Comparison of ENCODE assay signal across 12 cellular contexts in genomic region chr17:76840443-76840767, GRCh38. TPM values are rescaled to one million over a fixed set of nuclear protein-coding genes. Genes with fewer than 3 reads are reported as not detected.
A peak's percentile ranks its signal among the peaks of the same experiment; 100 is the strongest.
DNase-seq lines count a peak whose midpoint lies in the region; ATAC-seq, FAIRE-seq and TF ChIP-seq lines count a peak whose summit lies in the region.
"Had no signal": no experiment of that assay in that cellular context is flagged by ENCODE, and none has a peak within 500 bp of the region (broad histone marks: within the 10 kb centered on the region; RNA-seq: fewer than 3 reads in every experiment).

No MANE protein-coding gene starts in this region.

- CTCF ChIA-PET in OCI-LY7 (lab: Charles Lee; ENCODE audit: unreplicated experiment), result interaction anchor here (0.6 kb wide), 1 partner anchor 572 kb away, joined by 4 read pairs; no protein-coding TSS in a partner anchor
- CTCF ChIA-PET in H1 (lab: Charles Lee; ENCODE audit: partially characterized antibody), result interaction anchor here (0.9 to 1.5 kb wide), 3 partner anchors 20 to 216 kb away, joined by 3 read pairs; no protein-coding TSS in a partner anchor
- CTCF ChIA-PET in activated CD4-positive, alpha-beta T cell treated with anti-CD3 and anti-CD28 coated beads for 36 hours (lab: Charles Lee), result no interaction called here

- H3K56ac ChIP-seq in H1 (replicated peaks; ENCODE audit: insufficient read length, low read depth, low read length), result no peak overlapping the region

- no peak overlapping the region for H2BK15ac ChIP-seq in H1 (ENCODE audit: low read length)
- no peak overlapping the region for H2BK15ac ChIP-seq in mesenchymal stem cell (ENCODE audit: low read depth, poor library complexity, severe bottlenecking)

- no peaks in the 10 kb centered on the region for H3K9me3 Mint-ChIP-seq in activated T-cell treated with anti-CD3 and anti-CD28 coated beads, Interleukin-2, amount 50 U/mL, for 72 hours
- no peaks in the 10 kb centered on the region for H3K9me3 Mint-ChIP-seq in activated CD4-positive, alpha-beta T cell treated with anti-CD3 and anti-CD28 coated beads for 36 hours (ENCODE audit: low read depth)

- H2BK120ac ChIP-seq in H1 (replicated peaks; ENCODE audit: low read depth, low read length), result no peak overlapping the region
- no peak overlapping the region for H2BK120ac ChIP-seq in mesenchymal stem cell (ENCODE audit: low read depth, low read length)

- peaks cover 14% of the 10 kb centered on the region; the same call in 1 of the 2 replicates for H3K23me2 ChIP-seq in H1 (ENCODE audit: low read depth, low read length)

- no peak overlapping the region for H3K14ac ChIP-seq in H1 (ENCODE audit: insufficient read length)
- H3K14ac ChIP-seq in mesenchymal stem cell (ENCODE audit: low read length in 2 of 2), result no peak overlapping the region

- peak overlapping the region; percentile 33 to 47 for H3K4me3 Mint-ChIP-seq in activated T-cell treated with anti-CD3 and anti-CD28 coated beads, Interleukin-2, amount 50 U/mL, for 72 hours
- no peak overlapping the region for H3K4me3 Mint-ChIP-seq in activated CD4-positive, alpha-beta T cell treated with anti-CD3 and anti-CD28 coated beads for 36 hours

- no peaks in the 10 kb centered on the region; the same call in 1 of the 2 replicates for H3K9me3 ChIP-seq in OCI-LY7 (ENCODE audit: low read length)
- no peaks in the 10 kb centered on the region for H3K9me3 ChIP-seq in H1 (ENCODE audit: insufficient read depth in 2 of 2, low read depth in 1 of 2, low read length in 1 of 2)
- no peaks in the 10 kb centered on the region for H3K9me3 ChIP-seq in mesenchymal stem cell (ENCODE audit: control insufficient read depth, low read length)
- H3K9me3 ChIP-seq: ascending aorta, prostate gland, SJCRH30, uterus had no signal

- no peak for FAIRE-seq in H1 (lab: Jason Lieb, UNC)

- H3K27me3 ChIP-seq in H1 (replicated peaks in 1 of 4; ENCODE audit: control insufficient read depth in 3 of 4, extremely low read depth in 1 of 4, insufficient read depth in 3 of 4, low read length in 3 of 4), result peaks cover 0 to 12% (median 10%) of the 10 kb centered on the region in 4 experiments; a peak in 5 of 7 replicates
- H3K27me3 ChIP-seq in mesenchymal stem cell (ENCODE audit: control insufficient read depth in 1 of 2, insufficient read depth in 1 of 2, low read length in 2 of 2), result peaks cover 54 to 56% of the 10 kb centered on the region in 2 experiments
- H3K27me3 ChIP-seq: ascending aorta had no signal

- H2BK20ac ChIP-seq in H1 (ENCODE audit: low read length), result peak overlapping the region; percentile 61; the same call in 1 of the 2 replicates

- H3K36me3 ChIP-seq in OCI-LY7 (ENCODE audit: insufficient read depth, low read length) (no peaks in the 10 kb centered on the region), H1 (ENCODE audit: control insufficient read depth in 2 of 4, insufficient read depth in 4 of 4, low read length in 3 of 4) (no peaks in the 10 kb centered on the region), mesenchymal stem cell (ENCODE audit: control insufficient read depth in 1 of 2, insufficient read depth in 2 of 2, low read depth in 1 of 2, low read length in 2 of 2) (no peaks in the 10 kb centered on the region)
- H3K36me3 ChIP-seq: ascending aorta, prostate gland, SJCRH30, uterus had no signal

- intact Hi-C loops in OCI-LY7 (cut with micrococcal nuclease; ENCODE audit: unreplicated experiment) (loop anchor here (5.0 to 10.0 kb wide), 2 partner anchors 302 to 604 kb away; partner anchors contain the start of gene SEC14L1), sciatic nerve (cut with DNase I) (no loop called here)
- intact Hi-C loops in activated CD4-positive, alpha-beta T cell treated with anti-CD3 and anti-CD28 coated beads for 36 hours (cut with DNase I, micrococcal nuclease), result no loop called here

- H3K27ac Mint-ChIP-seq in activated T-cell treated with anti-CD3 and anti-CD28 coated beads, Interleukin-2, amount 50 U/mL, for 72 hours, result no peak overlapping the region
- H3K27ac Mint-ChIP-seq in activated CD4-positive, alpha-beta T cell treated with anti-CD3 and anti-CD28 coated beads for 36 hours, result no peak overlapping the region

- TF ChIP-seq EP300 in H1 (IDR thresholded peaks at IDR 0.05; ENCODE audit: borderline replicate concordance in 1 of 2, low read depth in 2 of 2, low read length in 2 of 2), result no peak

- H2AFZ ChIP-seq in OCI-LY7 (ENCODE audit: low read length) (peak overlapping the region; percentile 59; the same call in 1 of the 2 replicates), H1 (ENCODE audit: low read length) (peak overlapping the region; percentile 43; the same call in 1 of the 2 replicates), mesenchymal stem cell (ENCODE audit: low read depth, low read length) (no peak overlapping the region)

- H2BK5ac ChIP-seq in H1 (ENCODE audit: low read depth, low read length) (peak overlapping the region; percentile 92; the same call in 1 of the 2 replicates), mesenchymal stem cell (ENCODE audit: low read depth, low read length, poor library complexity, severe bottlenecking) (no peak overlapping the region)

- no peak for ATAC-seq in activated T-cell treated with anti-CD3 and anti-CD28 coated beads, Interleukin-2, amount 50 U/mL, for 72 hours (replicated peaks in 1 of 2)
- ATAC-seq in sciatic nerve, result peak; percentile 17
- ATAC-seq in activated CD4-positive, alpha-beta T cell treated with anti-CD3 and anti-CD28 coated beads for 36 hours, result no peak

- H3K9me2 ChIP-seq in OCI-LY7 (ENCODE audit: insufficient read depth, low read length), result no peaks in the 10 kb centered on the region

- H3K27me3 Mint-ChIP-seq in activated T-cell treated with anti-CD3 and anti-CD28 coated beads, Interleukin-2, amount 50 U/mL, for 72 hours (ENCODE audit: low read depth), result peaks cover 57% of the 10 kb centered on the region
- H3K27me3 Mint-ChIP-seq in activated CD4-positive, alpha-beta T cell treated with anti-CD3 and anti-CD28 coated beads for 36 hours, result peaks cover 38% of the 10 kb centered on the region

- no peak for DNase-seq in activated T-cell treated with anti-CD3 and anti-CD28 coated beads, Interleukin-2, amount 50 U/mL, for 72 hours
- DNase-seq in activated T-cell treated with anti-CD3 and anti-CD28 coated beads, Interleukin-2, amount 50 U/mL, for 1 hour, result no peak
- DNase-seq in OCI-LY7 (ENCODE audit: low spot score) (peak; percentile 58), H1 (ENCODE audit: low read depth in 1 of 2, low spot score in 2 of 2) (peak in 1 of 2 experiments; percentile 59), sciatic nerve (ENCODE audit: low spot score) (no peak), AG08395 (ENCODE audit: low spot score) (no peak), mesenchymal stem cell (no peak)
- DNase-seq in activated CD4-positive, alpha-beta T cell treated with anti-CD3 and anti-CD28 coated beads for 36 hours, result no peak

- no peaks in the 10 kb centered on the region for H3K36me3 Mint-ChIP-seq in activated T-cell treated with anti-CD3 and anti-CD28 coated beads, Interleukin-2, amount 50 U/mL, for 72 hours (ENCODE audit: insufficient read depth in 2 of 2)
- H3K36me3 Mint-ChIP-seq in activated CD4-positive, alpha-beta T cell treated with anti-CD3 and anti-CD28 coated beads for 36 hours (ENCODE audit: low read depth), result no peaks in the 10 kb centered on the region

- H3K27ac ChIP-seq in OCI-LY7 (ENCODE audit: low read depth, low read length, poor library complexity, severe bottlenecking) (peak overlapping the region; percentile 93), H1 (ENCODE audit: low read depth, low read length) (no peak overlapping the region), mesenchymal stem cell (ENCODE audit: low read length, poor library complexity, severe bottlenecking) (no peak overlapping the region)
- H3K27ac ChIP-seq: ascending aorta, prostate gland, SJCRH30, uterus had no signal

- H3K9ac ChIP-seq in H1 (replicated peaks in 1 of 4; ENCODE audit: extremely low read depth in 1 of 4, low read depth in 3 of 4, low read length in 3 of 4), result peak overlapping the region in 1 of 4 experiments; percentile 28; a peak in 2 of 7 replicates
- no peak overlapping the region for H3K9ac ChIP-seq in mesenchymal stem cell (ENCODE audit: low read length)

- no peaks in the 10 kb centered on the region for H3K79me1 ChIP-seq in H1 (ENCODE audit: low read depth, low read length)
- H3K79me1 ChIP-seq in mesenchymal stem cell (replicated peaks; ENCODE audit: low read length, poor library complexity, severe bottlenecking), result no peaks in the 10 kb centered on the region

- no peak overlapping the region for H4K5ac ChIP-seq in H1 (ENCODE audit: insufficient read length, low read depth, low read length)

- H4K20me1 ChIP-seq in OCI-LY7 (ENCODE audit: insufficient read depth, low read length) (no peaks in the 10 kb centered on the region), H1 (replicated peaks in 1 of 2; ENCODE audit: control insufficient read depth in 1 of 2, insufficient read depth in 2 of 2, low read length in 2 of 2) (no peaks in the 10 kb centered on the region)

- no peak for TF ChIP-seq POLR2A in H1 (IDR thresholded peaks at IDR 0.05; ENCODE audit: control extremely low read depth in 1 of 2, low read depth in 2 of 2, low read length in 2 of 2)

- BruUV-seq in OCI-LY7 (replicated peaks; lab: Mats Ljungman, UMichigan), result no TSS peak

- H3K79me2 ChIP-seq in OCI-LY7 (ENCODE audit: insufficient read depth, low read depth, low read length) (no peaks in the 10 kb centered on the region), H1 (ENCODE audit: control insufficient read depth in 1 of 2, insufficient read depth in 2 of 2, low read length in 2 of 2) (no peaks in the 10 kb centered on the region)

- peak overlapping the region; percentile 79 for H3K4me2 ChIP-seq in OCI-LY7 (ENCODE audit: low read length)
- H3K4me2 ChIP-seq in H1 (ENCODE audit: insufficient read depth in 1 of 2, low read depth in 2 of 2, low read length in 2 of 2), result peak overlapping the region; percentile 86 to 93
- H3K4me2 ChIP-seq in mesenchymal stem cell (ENCODE audit: low read length, poor library complexity, severe bottlenecking), result no peak overlapping the region

- no peak for TF ChIP-seq CTCF in OCI-LY7 (conservative IDR thresholded peaks at IDR 0.05; ENCODE audit: low read length)
- TF ChIP-seq CTCF in H1 (IDR thresholded peaks at IDR 0.05; ENCODE audit: control extremely low read depth in 1 of 3, insufficient read depth in 1 of 3, low read depth in 1 of 3, low read length in 3 of 3), result no peak

- no peak overlapping the region for H3K23ac ChIP-seq in H1 (ENCODE audit: insufficient read length)
- no peak overlapping the region for H3K23ac ChIP-seq in mesenchymal stem cell (ENCODE audit: low read length in 2 of 2)

- H3K18ac ChIP-seq in H1 (ENCODE audit: extremely low read depth, low read length), result peak overlapping the region; percentile 84
- H3K18ac ChIP-seq in mesenchymal stem cell (ENCODE audit: low read depth in 1 of 2, low read length in 2 of 2), result no peak overlapping the region

- TF ChIP-seq RAD21 in H1 (IDR thresholded peaks at IDR 0.05 in 1 of 2, conservative IDR thresholded peaks at IDR 0.05 in 1 of 2; ENCODE audit: low read depth in 2 of 2, low read length in 2 of 2), result no peak

- H2AK5ac ChIP-seq in H1 (ENCODE audit: low read depth, low read length) (peak overlapping the region; percentile 45; the same call in 1 of the 2 replicates), mesenchymal stem cell (ENCODE audit: low read length, severe bottlenecking) (no peak overlapping the region)

- peak overlapping the region; percentile 62 for H3K4me3 ChIP-seq in OCI-LY7 (ENCODE audit: low read depth, low read length, poor library complexity, severe bottlenecking)
- H3K4me3 ChIP-seq in H1 (ENCODE audit: extremely low read depth in 1 of 4, insufficient read depth in 2 of 4, low read depth in 3 of 4, low read length in 4 of 4), result peak overlapping the region; percentile 3 to 62 (median 25); a peak in 5 of 8 replicates
- no peak overlapping the region for H3K4me3 ChIP-seq in mesenchymal stem cell (ENCODE audit: insufficient read depth in 1 of 2, low read depth in 1 of 2, low read length in 2 of 2)
- H3K4me3 ChIP-seq: prostate gland, SJCRH30, uterus had no signal

- POLR2A ChIA-PET in OCI-LY7 (lab: Charles Lee) (interaction anchor here (1.3 kb wide), 1 partner anchor 22 kb away, joined by 3 read pairs; no protein-coding TSS in a partner anchor), H1 (lab: Charles Lee; ENCODE audit: partially characterized antibody) (no interaction called here)
- POLR2A ChIA-PET in activated CD4-positive, alpha-beta T cell treated with anti-CD3 and anti-CD28 coated beads for 36 hours (lab: Charles Lee), result no interaction called here

- H4K8ac ChIP-seq in H1 (ENCODE audit: extremely low read depth, insufficient read depth, low read length), result no peak overlapping the region
- H4K8ac ChIP-seq in mesenchymal stem cell (ENCODE audit: low read length), result no peak overlapping the region

- H4K91ac ChIP-seq in H1 (replicated peaks; ENCODE audit: insufficient read length, low read length) (peak overlapping the region; percentile 82), mesenchymal stem cell (ENCODE audit: low read length) (no peak overlapping the region)

- H3K4ac ChIP-seq in H1 (replicated peaks; ENCODE audit: insufficient read length, low read depth, low read length) (no peak overlapping the region), mesenchymal stem cell (ENCODE audit: low read depth in 1 of 2, low read length in 2 of 2) (no peak overlapping the region)

- H3K4me1 Mint-ChIP-seq in activated T-cell treated with anti-CD3 and anti-CD28 coated beads, Interleukin-2, amount 50 U/mL, for 72 hours (ENCODE audit: low read depth), result peaks cover 19% of the 10 kb centered on the region
- peaks cover 8% of the 10 kb centered on the region for H3K4me1 Mint-ChIP-seq in activated CD4-positive, alpha-beta T cell treated with anti-CD3 and anti-CD28 coated beads for 36 hours

- peak overlapping the region; percentile 84; the same call in 1 of the 2 replicates for H2BK12ac ChIP-seq in H1 (ENCODE audit: low read depth, low read length)
- H2BK12ac ChIP-seq in mesenchymal stem cell (ENCODE audit: low read length in 2 of 2), result no peak overlapping the region

- 7% methylated on average over 3 of the region's 3 CpGs; no CpG with 5 or more reads in 1 of the 2 experiments for WGBS in H1 (ENCODE audit: extremely low coverage in 1 of 2, insufficient coverage in 1 of 2, insufficient read length in 1 of 2, insufficient replicate concordance in 2 of 2, low coverage in 1 of 2, low lambda C conversion rate in 2 of 2, missing lambda C conversion rate in 1 of 2), 2 experiments
- 4% methylated on average over 3 of the region's 3 CpGs for WGBS in mesenchymal stem cell

- H3K4me1 ChIP-seq in OCI-LY7 (ENCODE audit: insufficient read depth, low read length, poor library complexity, severe bottlenecking), result peaks cover 75% of the 10 kb centered on the region
- H3K4me1 ChIP-seq in H1 (replicated peaks in 1 of 4; ENCODE audit: control insufficient read depth in 3 of 4, insufficient read depth in 4 of 4, low read length in 3 of 4), result peaks cover 3 to 23% (median 10%) of the 10 kb centered on the region in 4 experiments
- H3K4me1 ChIP-seq in mesenchymal stem cell (ENCODE audit: control insufficient read depth, insufficient read depth, low read depth, low read length), result peaks cover 2% of the 10 kb centered on the region
- H3K4me1 ChIP-seq: prostate gland, SJCRH30, uterus had no signal

RNA-seq across cellular contexts. Expression of gene MGAT5B, which starts 27.8 kb away (rescaled TPM):
- 1 to 10 TPM in 1 of 2 donors, under 1 TPM in 1; 0.28 to 1.4 TPM for total RNA-seq in activated T-cell treated with anti-CD3 and anti-CD28 coated beads, Interleukin-2, amount 50 U/mL, for 72 hours
- total RNA-seq in OCI-LY7 (2014; rRNA removed; shearing (Covaris generic)), result 1.3 and 2.5 TPM in 2 replicates
- 1.4 and 2.3 TPM in 2 replicates for total RNA-seq in OCI-LY7 (2022)
- total RNA-seq in H1 (2021; fragmentation: NEBNext Ultra II Directional; extraction: Animal tissue kit (Norgen Biotek cat#: 25700)), result 8.2 and 9.3 TPM in 2 replicates
- 7.9 and 12.7 TPM in 2 replicates for polyA plus RNA-seq in H1 (2011; rRNA removed)
- 5.2 TPM for polyA plus RNA-seq in H1 (2011; cell fraction: cytosol; rRNA removed)
- 21.5 TPM for polyA plus RNA-seq in H1 (2011; cell fraction: nucleus; rRNA removed)
- polyA plus RNA-seq in H1 (2012, experiment 1 of 2), result 5.2 to 9.6 TPM (median 8.1 TPM) in 4 replicates
- 5.1 TPM for polyA plus RNA-seq in H1 (2012, experiment 2 of 2)
- 7.4 TPM for polyA plus RNA-seq in H1 (2013, experiment 1 of 2)
- 7.1 TPM for polyA plus RNA-seq in H1 (2013, experiment 2 of 2)
- 2.6 and 3.8 TPM in 2 replicates for polyA minus RNA-seq in H1 (2011; rRNA and poly(A)+ RNA removed)
- polyA minus RNA-seq in H1 (2011; cell fraction: cytosol; rRNA and poly(A)+ RNA removed), result 3.1 TPM
- 12.0 TPM for polyA minus RNA-seq in H1 (2011; cell fraction: nucleus; rRNA and poly(A)+ RNA removed)
- total RNA-seq in sciatic nerve, result 1.4 TPM
- not detected for total RNA-seq in activated CD4-positive, alpha-beta T cell treated with anti-CD3 and anti-CD28 coated beads for 36 hours
- polyA plus RNA-seq in mesenchymal stem cell (2013, experiment 1 of 2), result 0.94 TPM
- 1.1 TPM for polyA plus RNA-seq in mesenchymal stem cell (2013, experiment 2 of 2)
- total RNA-seq: ascending aorta had no signal

Comparison
In these comparisons a context has a peak if more than half of its experiments do, and no peak if none do; other contexts are left out.
1. H3K4me3 ChIP-seq: peak in OCI-LY7 (single experiment) and H1 (4 of 4); none in mesenchymal stem cell (0 of 2).